ENCODE assay signal across 9 cellular contexts in genomic region chr18:77052656-77053309, GRCh38.
DNase-seq lines count a peak whose midpoint lies in the region; ATAC-seq and TF ChIP-seq lines count a peak whose summit lies in the region.
"Had no signal": no experiment of that assay in that cellular context is flagged by ENCODE, and none has a peak within 500 bp of the region (broad histone marks: within the 10 kb centered on the region; RNA-seq: fewer than 3 reads in every experiment).

No MANE protein-coding gene starts in this region.

- ATAC-seq in HG02678 (IDR thresholded peaks at IDR 0.05; ENCODE audit: unreplicated experiment), result peak; percentile 44
- ATAC-seq in WTC11, result no peak

- H3K9me3 Mint-ChIP-seq in CD8-positive, alpha-beta memory T cell, result no peaks in the 10 kb centered on the region
- no peaks in the 10 kb centered on the region for H3K9me3 Mint-ChIP-seq in WTC11

- no peak overlapping the region for H3K4me3 ChIP-seq in CD8-positive, alpha-beta memory T cell (ENCODE audit: low read length)
- no peak overlapping the region for H3K4me3 ChIP-seq in mucosa of rectum (ENCODE audit: low read length in 2 of 2)

- H3K27ac ChIP-seq in CD8-positive, alpha-beta memory T cell (ENCODE audit: low read depth, low read length), result no peak overlapping the region
- peak overlapping the region; percentile 29 to 83 for H3K27ac ChIP-seq in mucosa of rectum (ENCODE audit: low read depth in 2 of 2, low read length in 2 of 2)

- peaks cover 64% of the 10 kb centered on the region for H3K4me1 ChIP-seq in CD8-positive, alpha-beta memory T cell (ENCODE audit: insufficient read depth, low read length)
- H3K4me1 ChIP-seq in mucosa of rectum (ENCODE audit: control insufficient read depth in 2 of 2, insufficient read depth in 2 of 2, low read length in 2 of 2), result peaks cover 37 to 42% of the 10 kb centered on the region in 2 donors

- peak overlapping the region in 6 of 7 donors; percentile 11 to 86 (median 48) for H3K4me3 Mint-ChIP-seq in CD8-positive, alpha-beta memory T cell
- H3K4me3 Mint-ChIP-seq in WTC11, result no peak overlapping the region

- peak overlapping the region; percentile 68 to 98 (median 88) for H3K27ac Mint-ChIP-seq in CD8-positive, alpha-beta memory T cell
- H3K27ac Mint-ChIP-seq in WTC11, result no peak overlapping the region

- no peak for TF ChIP-seq CTCF in WTC11 (IDR thresholded peaks at IDR 0.05)

- no peaks in the 10 kb centered on the region for H3K9me3 ChIP-seq in CD8-positive, alpha-beta memory T cell (ENCODE audit: low read length)
- no peaks in the 10 kb centered on the region for H3K9me3 ChIP-seq in mucosa of rectum (ENCODE audit: control insufficient read depth in 2 of 2, low read length in 2 of 2)

- no peaks in the 10 kb centered on the region for H3K27me3 ChIP-seq in CD8-positive, alpha-beta memory T cell (ENCODE audit: insufficient read depth, low read length, poor library complexity, severe bottlenecking)
- no peaks in the 10 kb centered on the region for H3K27me3 ChIP-seq in mucosa of rectum (ENCODE audit: control insufficient read depth in 2 of 2, insufficient read depth in 2 of 2, low read length in 2 of 2)

- CTCF ChIA-PET in CD8-positive, alpha-beta memory T cell (lab: Charles Lee), result interaction anchor here (0.7 to 3.3 kb wide), 4 partner anchors 53 to 69 kb away, joined by 3 to 31 read pairs (median 4); no protein-coding TSS in a partner anchor
- CTCF ChIA-PET in WTC11 (lab: Charles Lee), result interaction anchor here (0.7 to 1.7 kb wide), 2 partner anchors 52 to 79 kb away, joined by 3 to 7 read pairs; no protein-coding TSS in a partner anchor

- DNase-seq in CD8-positive, alpha-beta memory T cell, result no peak
- peak; percentile 55 for DNase-seq in SKM-1 (lab: John Stamatoyannopoulos, UW; ENCODE audit: unreplicated experiment)
- no peak for DNase-seq in dedifferentiated amniotic fluid mesenchymal stem cell (ENCODE audit: extremely low spot score)
- no peak for DNase-seq in ureter (ENCODE audit: low spot score)
- DNase-seq in WTC11 (ENCODE audit: low spot score), result no peak
- DNase-seq in stimulated activated CD4-positive, alpha-beta T cell treated with anti-CD3 and anti-CD28 coated beads, Interleukin-12 subunit alpha, Interleukin-12 subunit beta, amount 100 ng/mL, for 4 hours, result no peak
- DNase-seq: stimulated activated CD4-positive, alpha-beta T cell treated with anti-CD3 and anti-CD28 coated beads, Interleukin-4, amount 100 ng/mL, for 24 hours had no signal

- H3K4me1 Mint-ChIP-seq in CD8-positive, alpha-beta memory T cell, result peaks cover 62 to 77% (median 69%) of the 10 kb centered on the region in 3 donors
- peaks cover 40% of the 10 kb centered on the region for H3K4me1 Mint-ChIP-seq in WTC11

- peaks cover 10% of the 10 kb centered on the region for H3K36me3 ChIP-seq in CD8-positive, alpha-beta memory T cell (ENCODE audit: insufficient read depth, low read length)
- peaks cover 0 to 2% of the 10 kb centered on the region in 2 donors for H3K36me3 ChIP-seq in mucosa of rectum (ENCODE audit: control insufficient read depth in 2 of 2, insufficient read depth in 2 of 2, low read length in 2 of 2)

- peaks cover 0 to 34% (median 10%) of the 10 kb centered on the region in 3 donors for H3K36me3 Mint-ChIP-seq in CD8-positive, alpha-beta memory T cell
- H3K36me3 Mint-ChIP-seq in WTC11, result no peaks in the 10 kb centered on the region

- H3K27me3 Mint-ChIP-seq in CD8-positive, alpha-beta memory T cell, result no peaks in the 10 kb centered on the region
- no peaks in the 10 kb centered on the region for H3K27me3 Mint-ChIP-seq in WTC11 (ENCODE audit: low read depth)

- no peak overlapping the region for H3K9ac ChIP-seq in mucosa of rectum (ENCODE audit: low read depth in 1 of 2, low read length in 2 of 2)

- POLR2A ChIA-PET in CD8-positive, alpha-beta memory T cell (lab: Charles Lee), result no interaction called here
- POLR2A ChIA-PET in WTC11 (lab: Charles Lee), result no interaction called here

TF ChIP-seq in WTC11, 78 proteins besides CTCF, POLR2A, EP300 and RAD21 (continues in another document):
- TF ChIP-seq HMGA2 (CRISPR knock-in tag; IDR thresholded peaks at IDR 0.05) (no peak), HMGXB4 (CRISPR knock-in tag; IDR thresholded peaks at IDR 0.05) (no peak), MXD4 (CRISPR knock-in tag; IDR thresholded peaks at IDR 0.05; ENCODE audit: borderline replicate concordance) (no peak), FOXP1 (CRISPR knock-in tag; IDR thresholded peaks at IDR 0.05; ENCODE audit: borderline replicate concordance) (no peak), JUN (CRISPR knock-in tag; IDR thresholded peaks at IDR 0.05) (no peak), USF1 (CRISPR knock-in tag; IDR thresholded peaks at IDR 0.05) (no peak), ZNF138 (CRISPR knock-in tag; conservative IDR thresholded peaks at IDR 0.05) (no peak), ZNF532 (CRISPR knock-in tag; IDR thresholded peaks at IDR 0.05; ENCODE audit: borderline replicate concordance) (no peak), TEAD1 (CRISPR knock-in tag; IDR thresholded peaks at IDR 0.05) (no peak)
